In genomic region chr1:23496490-23497181, GRCh38 we compare ENCODE assay signal across 16 cellular contexts. TPM values are rescaled to one million over a fixed set of nuclear protein-coding genes. Genes with fewer than 3 reads are reported as not detected.
A peak's percentile ranks its signal among the peaks of the same experiment; 100 is the strongest.
DNase-seq lines count a peak whose midpoint lies in the region; ATAC-seq and TF ChIP-seq lines count a peak whose summit lies in the region.
"Had no signal": no experiment of that assay in that cellular context is flagged by ENCODE, and none has a peak within 500 bp of the region (broad histone marks: within the 10 kb centered on the region; RNA-seq: fewer than 3 reads in every experiment).

No MANE protein-coding gene starts in this region.

- H3K4me1 Mint-ChIP-seq in WTC11, result peaks cover 12% of the 10 kb centered on the region

- H3K9me3 ChIP-seq in lower lobe of right lung (no peaks in the 10 kb centered on the region), upper lobe of right lung (no peaks in the 10 kb centered on the region), WERI-Rb-1 (ENCODE audit: severe bottlenecking) (no peaks in the 10 kb centered on the region)
- H3K9me3 ChIP-seq: ascending aorta, upper lobe of left lung had no signal

- no peaks in the 10 kb centered on the region for H3K36me3 ChIP-seq in lower lobe of right lung
- no peaks in the 10 kb centered on the region for H3K36me3 ChIP-seq in upper lobe of right lung
- no peaks in the 10 kb centered on the region for H3K36me3 ChIP-seq in WERI-Rb-1
- H3K36me3 ChIP-seq: ascending aorta, upper lobe of left lung had no signal

- intact Hi-C loops in Right ventricle myocardium superior (cut with DNase I), result loop anchor here (5.0 kb wide), 1 partner anchor 36 kb away; the partner anchor contains the start of gene E2F2
- intact Hi-C loops in Right ventricle myocardium inferior (cut with DNase I), result loop anchor here (1.0 to 5.0 kb wide), 2 partner anchors 43 to 141 kb away; no protein-coding TSS in a partner anchor
- intact Hi-C loops in lower lobe of right lung (cut with DNase I), result no loop called here
- intact Hi-C loops in upper lobe of right lung (cut with DNase I), result loop anchor here (5.0 kb wide), 1 partner anchor 46 kb away; no protein-coding TSS in a partner anchor

- no peak overlapping the region for H3K4me3 Mint-ChIP-seq in WTC11
- H3K4me3 Mint-ChIP-seq: activated B cell treated with CpG ODN at 0.5 μM for 24 hours; activated CD4-positive, alpha-beta memory T cell treated with anti-CD3 and anti-CD28 coated beads for 36 hours; activated naive CD4-positive, alpha-beta T cell treated with anti-CD3 and anti-CD28 coated beads for 36 hours; IgD-negative memory B cell had no signal

- TF ChIP-seq CTCF in WTC11 (IDR thresholded peaks at IDR 0.05) (no peak), lower lobe of right lung (IDR thresholded peaks at IDR 0.05) (no peak), upper lobe of right lung (IDR thresholded peaks at IDR 0.05) (no peak), WERI-Rb-1 (IDR thresholded peaks at IDR 0.05; ENCODE audit: low read depth, low read length) (no peak)

- no peak overlapping the region for H3K27ac ChIP-seq in lower lobe of right lung
- no peak overlapping the region for H3K27ac ChIP-seq in upper lobe of right lung
- H3K27ac ChIP-seq in WERI-Rb-1, result no peak overlapping the region
- H3K27ac ChIP-seq: ascending aorta, PC-9 had no signal

- ATAC-seq in Right ventricle myocardium superior (ENCODE audit: poor library complexity) (peak; percentile 32), Right ventricle myocardium inferior (no peak), WTC11 (peak; percentile 51), lower lobe of right lung (peak; percentile 5 to 24), upper lobe of right lung (peak; percentile 5), HG02938 (IDR thresholded peaks at IDR 0.05; ENCODE audit: unreplicated experiment) (no peak)

- H3K36me3 Mint-ChIP-seq in WTC11, result no peaks in the 10 kb centered on the region
- H3K36me3 Mint-ChIP-seq: activated CD4-positive, alpha-beta memory T cell treated with anti-CD3 and anti-CD28 coated beads for 36 hours; naive B cell had no signal

- no peak overlapping the region for H3K27ac Mint-ChIP-seq in WTC11
- H3K27ac Mint-ChIP-seq: activated B cell treated with CpG ODN at 0.5 μM for 24 hours; activated CD4-positive, alpha-beta memory T cell treated with anti-CD3 and anti-CD28 coated beads for 36 hours; activated naive CD4-positive, alpha-beta T cell treated with anti-CD3 and anti-CD28 coated beads for 36 hours had no signal

- H3K4me3 ChIP-seq in lower lobe of right lung (no peak overlapping the region), upper lobe of right lung (no peak overlapping the region), WERI-Rb-1 (ENCODE audit: low read depth, low read length) (no peak overlapping the region)
- H3K4me3 ChIP-seq: ascending aorta, PC-9, upper lobe of left lung had no signal

- DNase-seq in Right ventricle myocardium superior (no peak), Right ventricle myocardium inferior (ENCODE audit: missing footprints) (no peak), WTC11 (ENCODE audit: low spot score) (no peak), lower lobe of right lung (no peak), upper lobe of right lung (no peak), WERI-Rb-1 (no peak), hepatic stellate cell (ENCODE audit: low spot score) (no peak)

- POLR2A ChIA-PET in WTC11 (lab: Charles Lee), result interaction anchor here (0.6 to 1.3 kb wide), 7 partner anchors 9 to 487 kb away, joined by 3 to 13 read pairs (median 5); partner anchors contain the start of genes ASAP3 and HNRNPR

- no peaks in the 10 kb centered on the region for H3K27me3 ChIP-seq in lower lobe of right lung (ENCODE audit: low read depth)
- no peaks in the 10 kb centered on the region for H3K27me3 ChIP-seq in upper lobe of right lung
- no peaks in the 10 kb centered on the region for H3K27me3 ChIP-seq in WERI-Rb-1 (ENCODE audit: insufficient read depth, low read depth, severe bottlenecking)
- H3K27me3 ChIP-seq: ascending aorta, upper lobe of left lung had no signal

- H3K27me3 Mint-ChIP-seq in WTC11 (ENCODE audit: low read depth), result peaks cover 4% of the 10 kb centered on the region
- H3K27me3 Mint-ChIP-seq: activated CD4-positive, alpha-beta memory T cell treated with anti-CD3 and anti-CD28 coated beads for 36 hours had no signal

- H3K9me3 Mint-ChIP-seq in WTC11, result no peaks in the 10 kb centered on the region
- H3K9me3 Mint-ChIP-seq: activated B cell treated with CpG ODN at 0.5 μM for 24 hours; activated CD4-positive, alpha-beta memory T cell treated with anti-CD3 and anti-CD28 coated beads for 36 hours; activated naive CD4-positive, alpha-beta T cell treated with anti-CD3 and anti-CD28 coated beads for 36 hours; IgD-negative memory B cell; naive B cell had no signal

- CTCF ChIA-PET in WTC11 (lab: Charles Lee), result interaction anchor here (0.5 to 10.7 kb wide), 72 partner anchors 8 to 1764 kb away, joined by 3 to 220 read pairs (median 5); partner anchors contain the start of genes ASAP3, E2F2, HNRNPR and HTR1D

- H3K4me1 ChIP-seq in lower lobe of right lung (peaks cover 8% of the 10 kb centered on the region), upper lobe of right lung (peaks cover 6% of the 10 kb centered on the region)

TF ChIP-seq in WTC11, 78 proteins besides CTCF, POLR2A, EP300 and RAD21:
- TF ChIP-seq CDX4 (CRISPR knock-in tag; IDR thresholded peaks at IDR 0.05; ENCODE audit: borderline replicate concordance) (no peak), SOX15 (CRISPR knock-in tag; IDR thresholded peaks at IDR 0.05) (no peak), GRHL2 (CRISPR knock-in tag; IDR thresholded peaks at IDR 0.05; ENCODE audit: insufficient replicate concordance, severe bottlenecking) (no peak), HMGXB4 (CRISPR knock-in tag; IDR thresholded peaks at IDR 0.05) (no peak), PRRX2 (CRISPR knock-in tag; IDR thresholded peaks at IDR 0.05) (no peak), ZNF317 (CRISPR knock-in tag; IDR thresholded peaks at IDR 0.05; ENCODE audit: borderline replicate concordance, low read depth) (no peak)
TF ChIP-seq in WTC11: peak in this region for 0.

RNA-seq across cellular contexts. Expression of gene ASAP3, which starts 12.7 kb away (rescaled TPM):
- 44.6 TPM for total RNA-seq in Right ventricle myocardium superior
- total RNA-seq in Right ventricle myocardium inferior, result 44.3 TPM
- total RNA-seq in WTC11 (2021), result 64.5 to 71.2 TPM (median 70.3 TPM) in 3 replicates
- total RNA-seq in lower lobe of right lung, result 34.5 TPM
- 35.9 TPM for total RNA-seq in upper lobe of right lung

RNA-seq across cellular contexts. Expression of gene E2F2, which starts 34.4 kb away (rescaled TPM):
- total RNA-seq in Right ventricle myocardium superior (0.35 TPM), Right ventricle myocardium inferior (0.76 TPM), WTC11 (2021) (4.9 to 5.6 TPM (median 5.4 TPM) in 3 replicates), lower lobe of right lung (1.1 TPM), upper lobe of right lung (0.32 TPM)
- total RNA-seq: ascending aorta had no signal

Comparison
In these comparisons a context has a peak if more than half of its experiments do, and no peak if none do; other contexts are left out.
1. ATAC-seq: peak in Right ventricle myocardium superior (single experiment), WTC11 (single experiment), lower lobe of right lung (2 of 2) and upper lobe of right lung (single experiment); none in Right ventricle myocardium inferior (single experiment) and HG02938 (single experiment).